ENCODE assay signal across 17 cellular contexts in genomic region chr2:190694479-190694878, GRCh38.
"Had no signal": no experiment of that assay in that cellular context is flagged by ENCODE, and none has a peak within 500 bp of the region (broad histone marks: within the 10 kb centered on the region; RNA-seq: fewer than 3 reads in every experiment).

No MANE protein-coding gene starts in this region.

- H3K27ac Mint-ChIP-seq: naive B cell; stimulated activated naive B cell treated with anti-CD40 and anti-IgM and Interleukin-4, amounts not matched to agents 10 μg/mL and 1 μg/mL and 100 μg/mL, for 72 hours had no signal

- FAIRE-seq: endothelial cell of umbilical vein had no signal

- H3K27me3 Mint-ChIP-seq: naive B cell; stimulated activated naive B cell treated with anti-CD40 and anti-IgM and Interleukin-4, amounts not matched to agents 10 μg/mL and 1 μg/mL and 100 μg/mL, for 72 hours; stimulated activated naive CD8-positive, alpha-beta T cell treated with anti-CD3 and anti-CD28 coated beads, Interleukin-15, amount 100 ng/mL, for 72 hours had no signal

- H3K4me1 Mint-ChIP-seq: naive B cell; stimulated activated naive B cell treated with anti-CD40 and anti-IgM and Interleukin-4, amounts not matched to agents 10 μg/mL and 1 μg/mL and 100 μg/mL, for 72 hours had no signal

- DNase-seq: dermis blood vessel endothelial cell; foreskin melanocyte; head of caudate nucleus; mesendoderm; naive B cell; psoas muscle; retina; spleen; stimulated activated CD4-positive, alpha-beta T cell treated with anti-CD3 and anti-CD28 coated beads, Interleukin-15, amount 100 ng/mL, for 24 hours; stimulated activated CD4-positive, alpha-beta T cell treated with anti-CD3 and anti-CD28 coated beads, Interleukin-1b, Interleukin-23, amount 100 ng/mL, for 48 hours; stimulated activated CD4-positive, alpha-beta T cell treated with anti-CD3 and anti-CD28 coated beads, Interleukin-4, amount 100 ng/mL, for 24 hours; stimulated activated naive B cell treated with anti-CD40 and anti-IgM and Interleukin-4, amounts not matched to agents 10 μg/mL and 1 μg/mL and 100 μg/mL, for 72 hours; stimulated activated naive CD8-positive, alpha-beta T cell treated with anti-CD3 and anti-CD28 coated beads, Interleukin-15, amount 100 ng/mL, for 72 hours; testis; upper lobe of right lung had no signal

- H3K9me3 Mint-ChIP-seq: naive B cell; stimulated activated naive B cell treated with anti-CD40 and anti-IgM and Interleukin-4, amounts not matched to agents 10 μg/mL and 1 μg/mL and 100 μg/mL, for 72 hours; stimulated activated naive CD8-positive, alpha-beta T cell treated with anti-CD3 and anti-CD28 coated beads, Interleukin-15, amount 100 ng/mL, for 72 hours had no signal

- ATAC-seq: psoas muscle, sciatic nerve, upper lobe of right lung had no signal

- H3K4me3 Mint-ChIP-seq: naive B cell; stimulated activated naive B cell treated with anti-CD40 and anti-IgM and Interleukin-4, amounts not matched to agents 10 μg/mL and 1 μg/mL and 100 μg/mL, for 72 hours; stimulated activated naive CD8-positive, alpha-beta T cell treated with anti-CD3 and anti-CD28 coated beads, Interleukin-15, amount 100 ng/mL, for 72 hours had no signal
